ENCODE assay signal across 8 cellular contexts in genomic region chr17:81365148-81365600, GRCh38. TPM values are rescaled to one million over a fixed set of nuclear protein-coding genes. Genes with fewer than 3 reads are reported as not detected.
DNase-seq lines count a peak whose midpoint lies in the region; ATAC-seq and TF ChIP-seq lines count a peak whose summit lies in the region.

No MANE protein-coding gene starts in this region.

- DNase-seq in activated CD8-positive, alpha-beta memory T cell treated with anti-CD3 and anti-CD28 coated beads, Interleukin-2, amount 10 ng/mL, durations not matched to agents 7 days and 5 days: peak; percentile 43
- DNase-seq in activated CD8-positive, alpha-beta memory T cell treated with anti-CD3 and anti-CD28 coated beads for 24 hours: no peak
- peak; percentile 41 for DNase-seq in activated naive CD4-positive, alpha-beta T cell treated with anti-CD3 and anti-CD28 coated beads, Interleukin-2, amount 10 ng/mL, durations not matched to agents 7 days and 5 days
- DNase-seq in heart right ventricle (peak in 1 of 2 donors; percentile 46), sigmoid colon (peak; percentile 90), AML-193 (lab: John Stamatoyannopoulos, UW) (no peak)

- TF ChIP-seq POLR2A in sigmoid colon (IDR thresholded peaks at IDR 0.05): peak in 1 of 2 donors; percentile 42

- no peak overlapping the region for H3K27ac Mint-ChIP-seq in activated CD8-positive, alpha-beta memory T cell treated with anti-CD3 and anti-CD28 coated beads, Interleukin-2, amount 10 ng/mL, durations not matched to agents 7 days and 5 days
- no peak overlapping the region for H3K27ac Mint-ChIP-seq in activated naive CD4-positive, alpha-beta T cell treated with anti-CD3 and anti-CD28 coated beads, Interleukin-2, amount 10 ng/mL, durations not matched to agents 7 days and 5 days

- no peak overlapping the region for H3K4me3 Mint-ChIP-seq in activated CD8-positive, alpha-beta memory T cell treated with anti-CD3 and anti-CD28 coated beads, Interleukin-2, amount 10 ng/mL, durations not matched to agents 7 days and 5 days
- no peak overlapping the region for H3K4me3 Mint-ChIP-seq in activated naive CD4-positive, alpha-beta T cell treated with anti-CD3 and anti-CD28 coated beads, Interleukin-2, amount 10 ng/mL, durations not matched to agents 7 days and 5 days

- no peak for TF ChIP-seq EP300 in sigmoid colon (IDR thresholded peaks at IDR 0.05)

- H3K27ac ChIP-seq in heart right ventricle: no peak overlapping the region
- peak overlapping the region; percentile 56 to 83 (median 74) for H3K27ac ChIP-seq in sigmoid colon

- WGBS in heart right ventricle, 2 donors: 18 to 38% methylated on average over 22 of the region's 22 CpGs
- 14 to 16% methylated on average over 22 of the region's 22 CpGs for WGBS in sigmoid colon, 2 donors

- peaks cover 0 to 17% (median 15%) of the 10 kb centered on the region in 9 donors for H3K4me1 ChIP-seq in heart right ventricle
- H3K4me1 ChIP-seq in sigmoid colon: peaks cover 0 to 23% (median 21%) of the 10 kb centered on the region in 4 donors

- ATAC-seq in activated CD8-positive, alpha-beta memory T cell treated with anti-CD3 and anti-CD28 coated beads, Interleukin-2, amount 10 ng/mL, durations not matched to agents 7 days and 5 days: no peak
- ATAC-seq in heart right ventricle (peak; percentile 50 to 79 (median 68)), HG03039 (IDR thresholded peaks at IDR 0.05; ENCODE audit: unreplicated experiment) (no peak), GM18867 (IDR thresholded peaks at IDR 0.05; ENCODE audit: unreplicated experiment) (no peak)

- intact Hi-C loops in heart right ventricle (cut with DNase I) (no loop called here), sigmoid colon (cut with DNase I) (loop anchor here (1.0 kb wide), 1 partner anchor 19 kb away; no protein-coding TSS in a partner anchor)

- H3K9me3 Mint-ChIP-seq in activated CD8-positive, alpha-beta memory T cell treated with anti-CD3 and anti-CD28 coated beads, Interleukin-2, amount 10 ng/mL, durations not matched to agents 7 days and 5 days (ENCODE audit: low read depth): no peaks in the 10 kb centered on the region
- H3K9me3 Mint-ChIP-seq in activated naive CD4-positive, alpha-beta T cell treated with anti-CD3 and anti-CD28 coated beads, Interleukin-2, amount 10 ng/mL, durations not matched to agents 7 days and 5 days: no peaks in the 10 kb centered on the region

- H3K27me3 ChIP-seq in heart right ventricle: peaks cover 0 to 49% (median 0%) of the 10 kb centered on the region in 7 donors
- H3K27me3 ChIP-seq in sigmoid colon: no peaks in the 10 kb centered on the region

- peaks cover 50% of the 10 kb centered on the region for H3K27me3 Mint-ChIP-seq in activated CD8-positive, alpha-beta memory T cell treated with anti-CD3 and anti-CD28 coated beads, Interleukin-2, amount 10 ng/mL, durations not matched to agents 7 days and 5 days
- peaks cover 90% of the 10 kb centered on the region for H3K27me3 Mint-ChIP-seq in activated naive CD4-positive, alpha-beta T cell treated with anti-CD3 and anti-CD28 coated beads, Interleukin-2, amount 10 ng/mL, durations not matched to agents 7 days and 5 days

- CTCF ChIA-PET in activated CD8-positive, alpha-beta memory T cell treated with anti-CD3 and anti-CD28 coated beads, Interleukin-2, amount 10 ng/mL, durations not matched to agents 7 days and 5 days (lab: Charles Lee): interaction anchor here (1.4 kb wide), 1 partner anchor 120 kb away, joined by 4 read pairs; no protein-coding TSS in a partner anchor
- CTCF ChIA-PET in activated naive CD4-positive, alpha-beta T cell treated with anti-CD3 and anti-CD28 coated beads, Interleukin-2, amount 10 ng/mL, durations not matched to agents 7 days and 5 days (lab: Charles Lee): no interaction called here

- H3K36me3 Mint-ChIP-seq in activated CD8-positive, alpha-beta memory T cell treated with anti-CD3 and anti-CD28 coated beads, Interleukin-2, amount 10 ng/mL, durations not matched to agents 7 days and 5 days: no peaks in the 10 kb centered on the region
- H3K36me3 Mint-ChIP-seq in activated naive CD4-positive, alpha-beta T cell treated with anti-CD3 and anti-CD28 coated beads, Interleukin-2, amount 10 ng/mL, durations not matched to agents 7 days and 5 days: no peaks in the 10 kb centered on the region

- H3K4me3 ChIP-seq in heart right ventricle (peak overlapping the region in 8 of 10 donors; percentile 3 to 45 (median 39)), sigmoid colon (peak overlapping the region in 3 of 4 donors; percentile 22 to 44 (median 31))

- TF ChIP-seq CTCF in heart right ventricle (IDR thresholded peaks at IDR 0.05) (no peak), sigmoid colon (IDR thresholded peaks at IDR 0.05) (no peak)

- H3K36me3 ChIP-seq in heart right ventricle: no peaks in the 10 kb centered on the region
- no peaks in the 10 kb centered on the region for H3K36me3 ChIP-seq in sigmoid colon

- H3K9me3 ChIP-seq in heart right ventricle (no peaks in the 10 kb centered on the region), sigmoid colon (no peaks in the 10 kb centered on the region)

- peaks cover 13% of the 10 kb centered on the region for H3K4me1 Mint-ChIP-seq in activated CD8-positive, alpha-beta memory T cell treated with anti-CD3 and anti-CD28 coated beads, Interleukin-2, amount 10 ng/mL, durations not matched to agents 7 days and 5 days
- peaks cover 15% of the 10 kb centered on the region for H3K4me1 Mint-ChIP-seq in activated naive CD4-positive, alpha-beta T cell treated with anti-CD3 and anti-CD28 coated beads, Interleukin-2, amount 10 ng/mL, durations not matched to agents 7 days and 5 days

RNA-seq across cellular contexts. Expression of gene BAHCC1, which starts 30.1 kb away (rescaled TPM):
- total RNA-seq in activated CD8-positive, alpha-beta memory T cell treated with anti-CD3 and anti-CD28 coated beads, Interleukin-2, amount 10 ng/mL, durations not matched to agents 7 days and 5 days: under 1 TPM; 0.23 to 0.64 TPM
- total RNA-seq in heart right ventricle (10 to 100 TPM in 2 of 10 donors, 1 to 10 TPM in 8; 6.3 to 11.1 (median 9.2) TPM), sigmoid colon (10 to 100 TPM in 1 of 4 donors, 1 to 10 TPM in 3; 3.8 to 18.6 (median 7.2) TPM)
- polyA plus RNA-seq in heart right ventricle (10 to 100 TPM in 1 of 2 donors, 1 to 10 TPM in 1; 4.8 to 13.1 TPM), sigmoid colon (10 to 100 TPM in 1 of 3 donors, 1 to 10 TPM in 2; 1.8 to 12.9 (median 3.0) TPM)

Comparison
In these comparisons a context has a peak if more than half of its experiments do, and no peak if none do; other contexts are left out.
1. DNase-seq: peak in activated CD8-positive, alpha-beta memory T cell treated with anti-CD3 and anti-CD28 coated beads, Interleukin-2, amount 10 ng/mL, durations not matched to agents 7 days and 5 days (single experiment), activated naive CD4-positive, alpha-beta T cell treated with anti-CD3 and anti-CD28 coated beads, Interleukin-2, amount 10 ng/mL, durations not matched to agents 7 days and 5 days (single experiment) and sigmoid colon (single experiment); none in activated CD8-positive, alpha-beta memory T cell treated with anti-CD3 and anti-CD28 coated beads for 24 hours (single experiment) and AML-193 (0 of 2).
2. ATAC-seq: peak in heart right ventricle (8 of 8); none in activated CD8-positive, alpha-beta memory T cell treated with anti-CD3 and anti-CD28 coated beads, Interleukin-2, amount 10 ng/mL, durations not matched to agents 7 days and 5 days (single experiment), HG03039 (single experiment) and GM18867 (single experiment).
3. H3K27ac ChIP-seq: peak in sigmoid colon (4 of 4); none in heart right ventricle (0 of 10).